ENCODE assay signal across 1 cellular context in the genomic region with DNA sequence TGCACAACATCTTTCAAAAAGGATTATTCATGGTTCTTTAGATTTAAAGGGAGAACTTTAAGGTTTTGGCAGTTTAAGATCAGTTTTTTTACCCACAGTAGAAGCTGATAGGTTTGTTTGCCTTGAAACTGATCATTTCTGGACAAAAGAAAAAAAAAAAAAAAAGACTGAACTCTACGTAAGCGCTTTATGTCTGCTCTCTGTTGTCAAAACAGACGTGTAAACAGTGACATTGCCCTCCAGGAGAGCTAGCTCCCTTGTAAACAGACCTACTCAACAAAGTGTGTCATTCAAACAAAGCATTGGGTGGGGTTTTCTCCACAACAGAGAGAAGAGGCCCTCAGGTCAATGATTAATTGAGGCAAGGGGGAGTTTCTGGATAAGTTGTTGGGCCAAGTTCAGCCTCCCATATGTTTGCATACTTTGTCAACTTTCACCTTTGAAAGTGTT.
TF ChIP-seq lines count a peak whose summit lies in the region.

No MANE protein-coding gene starts in this region.

TF ChIP-seq in HepG2, 621 proteins besides CTCF, POLR2A, EP300 and RAD21 (continued from another document and continues in another):
- TF ChIP-seq, protein P1, sequence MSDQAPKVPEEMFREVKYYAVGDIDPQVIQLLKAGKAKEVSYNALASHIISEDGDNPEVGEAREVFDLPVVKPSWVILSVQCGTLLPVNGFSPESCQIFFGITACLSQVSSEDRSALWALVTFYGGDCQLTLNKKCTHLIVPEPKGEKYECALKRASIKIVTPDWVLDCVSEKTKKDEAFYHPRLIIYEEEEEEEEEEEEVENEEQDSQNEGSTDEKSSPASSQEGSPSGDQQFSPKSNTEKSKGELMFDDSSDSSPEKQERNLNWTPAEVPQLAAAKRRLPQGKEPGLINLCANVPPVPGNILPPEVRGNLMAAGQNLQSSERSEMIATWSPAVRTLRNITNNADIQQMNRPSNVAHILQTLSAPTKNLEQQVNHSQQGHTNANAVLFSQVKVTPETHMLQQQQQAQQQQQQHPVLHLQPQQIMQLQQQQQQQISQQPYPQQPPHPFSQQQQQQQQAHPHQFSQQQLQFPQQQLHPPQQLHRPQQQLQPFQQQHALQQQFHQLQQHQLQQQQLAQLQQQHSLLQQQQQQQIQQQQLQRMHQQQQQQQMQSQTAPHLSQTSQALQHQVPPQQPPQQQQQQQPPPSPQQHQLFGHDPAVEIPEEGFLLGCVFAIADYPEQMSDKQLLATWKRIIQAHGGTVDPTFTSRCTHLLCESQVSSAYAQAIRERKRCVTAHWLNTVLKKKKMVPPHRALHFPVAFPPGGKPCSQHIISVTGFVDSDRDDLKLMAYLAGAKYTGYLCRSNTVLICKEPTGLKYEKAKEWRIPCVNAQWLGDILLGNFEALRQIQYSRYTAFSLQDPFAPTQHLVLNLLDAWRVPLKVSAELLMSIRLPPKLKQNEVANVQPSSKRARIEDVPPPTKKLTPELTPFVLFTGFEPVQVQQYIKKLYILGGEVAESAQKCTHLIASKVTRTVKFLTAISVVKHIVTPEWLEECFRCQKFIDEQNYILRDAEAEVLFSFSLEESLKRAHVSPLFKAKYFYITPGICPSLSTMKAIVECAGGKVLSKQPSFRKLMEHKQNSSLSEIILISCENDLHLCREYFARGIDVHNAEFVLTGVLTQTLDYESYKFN (CRISPR knock-in tag; conservative IDR thresholded peaks at IDR 0.05) = peak; percentile 96
- TF ChIP-seq SMC3 (IDR thresholded peaks at IDR 0.05; ENCODE audit: low read length) (no peak; the same call in 1 of the 2 replicates), FOSL2 (CRISPR knock-in tag; IDR thresholded peaks at IDR 0.05) (peak; percentile 83), HOXA5 (CRISPR knock-in tag; IDR thresholded peaks at IDR 0.05) (peak; percentile 58; the same call in 1 of the 2 replicates), TEAD3 (CRISPR knock-in tag; optimal IDR thresholded peaks at IDR 0.05; ENCODE audit: borderline replicate concordance) (peak; percentile 68), ZNF446 (CRISPR knock-in tag; IDR thresholded peaks at IDR 0.05) (no peak), GATAD1 (CRISPR knock-in tag; IDR thresholded peaks at IDR 0.05) (peak; percentile 52; the same call in 1 of the 2 replicates), U2AF1 (optimal IDR thresholded peaks at IDR 0.05; ENCODE audit: low read depth, low read length) (no peak), ZNF775 (CRISPR knock-in tag; IDR thresholded peaks at IDR 0.05; ENCODE audit: borderline replicate concordance) (no peak), NFIC (IDR thresholded peaks at IDR 0.05; ENCODE audit: low read length) (peak; percentile 88; the same call in 1 of the 2 replicates), ZNF451 (CRISPR knock-in tag; IDR thresholded peaks at IDR 0.05) (no peak), ZFP36 (IDR thresholded peaks at IDR 0.05; ENCODE audit: borderline replicate concordance, low read depth, low read length, partially characterized antibody) (no peak), GPN1 (CRISPR knock-in tag; IDR thresholded peaks at IDR 0.05; ENCODE audit: borderline replicate concordance) (no peak), ZNF510 (CRISPR knock-in tag; IDR thresholded peaks at IDR 0.05; ENCODE audit: low read depth) (no peak), MBD4 (IDR thresholded peaks at IDR 0.05; ENCODE audit: borderline replicate concordance, low read length) (peak; percentile 57; the same call in 1 of the 2 replicates), SRSF1 (optimal IDR thresholded peaks at IDR 0.05; ENCODE audit: low read depth, low read length) (no peak)
- TF ChIP-seq, protein P2, sequence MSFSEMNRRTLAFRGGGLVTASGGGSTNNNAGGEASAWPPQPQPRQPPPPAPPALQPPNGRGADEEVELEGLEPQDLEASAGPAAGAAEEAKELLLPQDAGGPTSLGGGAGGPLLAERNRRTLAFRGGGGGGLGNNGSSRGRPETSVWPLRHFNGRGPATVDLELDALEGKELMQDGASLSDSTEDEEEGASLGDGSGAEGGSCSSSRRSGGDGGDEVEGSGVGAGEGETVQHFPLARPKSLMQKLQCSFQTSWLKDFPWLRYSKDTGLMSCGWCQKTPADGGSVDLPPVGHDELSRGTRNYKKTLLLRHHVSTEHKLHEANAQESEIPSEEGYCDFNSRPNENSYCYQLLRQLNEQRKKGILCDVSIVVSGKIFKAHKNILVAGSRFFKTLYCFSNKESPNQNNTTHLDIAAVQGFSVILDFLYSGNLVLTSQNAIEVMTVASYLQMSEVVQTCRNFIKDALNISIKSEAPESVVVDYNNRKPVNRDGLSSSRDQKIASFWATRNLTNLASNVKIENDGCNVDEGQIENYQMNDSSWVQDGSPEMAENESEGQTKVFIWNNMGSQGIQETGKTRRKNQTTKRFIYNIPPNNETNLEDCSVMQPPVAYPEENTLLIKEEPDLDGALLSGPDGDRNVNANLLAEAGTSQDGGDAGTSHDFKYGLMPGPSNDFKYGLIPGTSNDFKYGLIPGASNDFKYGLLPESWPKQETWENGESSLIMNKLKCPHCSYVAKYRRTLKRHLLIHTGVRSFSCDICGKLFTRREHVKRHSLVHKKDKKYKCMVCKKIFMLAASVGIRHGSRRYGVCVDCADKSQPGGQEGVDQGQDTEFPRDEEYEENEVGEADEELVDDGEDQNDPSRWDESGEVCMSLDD (CRISPR knock-in tag; IDR thresholded peaks at IDR 0.05; ENCODE audit: borderline replicate concordance) = no peak
- TF ChIP-seq, protein P3, sequence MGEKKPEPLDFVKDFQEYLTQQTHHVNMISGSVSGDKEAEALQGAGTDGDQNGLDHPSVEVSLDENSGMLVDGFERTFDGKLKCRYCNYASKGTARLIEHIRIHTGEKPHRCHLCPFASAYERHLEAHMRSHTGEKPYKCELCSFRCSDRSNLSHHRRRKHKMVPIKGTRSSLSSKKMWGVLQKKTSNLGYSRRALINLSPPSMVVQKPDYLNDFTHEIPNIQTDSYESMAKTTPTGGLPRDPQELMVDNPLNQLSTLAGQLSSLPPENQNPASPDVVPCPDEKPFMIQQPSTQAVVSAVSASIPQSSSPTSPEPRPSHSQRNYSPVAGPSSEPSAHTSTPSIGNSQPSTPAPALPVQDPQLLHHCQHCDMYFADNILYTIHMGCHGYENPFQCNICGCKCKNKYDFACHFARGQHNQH (CRISPR knock-in tag; IDR thresholded peaks at IDR 0.05) = peak; percentile 85; the same call in 1 of the 2 replicates
- TF ChIP-seq, protein P4, sequence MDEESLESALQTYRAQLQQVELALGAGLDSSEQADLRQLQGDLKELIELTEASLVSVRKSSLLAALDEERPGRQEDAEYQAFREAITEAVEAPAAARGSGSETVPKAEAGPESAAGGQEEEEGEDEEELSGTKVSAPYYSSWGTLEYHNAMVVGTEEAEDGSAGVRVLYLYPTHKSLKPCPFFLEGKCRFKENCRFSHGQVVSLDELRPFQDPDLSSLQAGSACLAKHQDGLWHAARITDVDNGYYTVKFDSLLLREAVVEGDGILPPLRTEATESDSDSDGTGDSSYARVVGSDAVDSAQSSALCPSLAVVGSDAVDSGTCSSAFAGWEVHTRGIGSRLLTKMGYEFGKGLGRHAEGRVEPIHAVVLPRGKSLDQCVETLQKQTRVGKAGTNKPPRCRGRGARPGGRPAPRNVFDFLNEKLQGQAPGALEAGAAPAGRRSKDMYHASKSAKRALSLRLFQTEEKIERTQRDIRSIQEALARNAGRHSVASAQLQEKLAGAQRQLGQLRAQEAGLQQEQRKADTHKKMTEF (CRISPR knock-in tag; IDR thresholded peaks at IDR 0.05) = peak; percentile 93
- TF ChIP-seq, protein P5, sequence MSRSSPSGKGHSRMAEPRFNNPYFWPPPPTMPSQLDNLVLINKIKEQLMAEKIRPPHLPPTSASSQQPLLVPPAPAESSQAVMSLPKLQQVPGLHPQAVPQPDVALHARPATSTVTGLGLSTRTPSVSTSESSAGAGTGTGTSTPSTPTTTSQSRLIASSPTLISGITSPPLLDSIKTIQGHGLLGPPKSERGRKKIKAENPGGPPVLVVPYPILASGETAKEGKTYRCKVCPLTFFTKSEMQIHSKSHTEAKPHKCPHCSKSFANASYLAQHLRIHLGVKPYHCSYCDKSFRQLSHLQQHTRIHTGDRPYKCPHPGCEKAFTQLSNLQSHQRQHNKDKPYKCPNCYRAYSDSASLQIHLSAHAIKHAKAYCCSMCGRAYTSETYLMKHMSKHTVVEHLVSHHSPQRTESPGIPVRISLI (CRISPR knock-in tag; IDR thresholded peaks at IDR 0.05; ENCODE audit: borderline replicate concordance) = peak; percentile 96
- TF ChIP-seq, protein P6, sequence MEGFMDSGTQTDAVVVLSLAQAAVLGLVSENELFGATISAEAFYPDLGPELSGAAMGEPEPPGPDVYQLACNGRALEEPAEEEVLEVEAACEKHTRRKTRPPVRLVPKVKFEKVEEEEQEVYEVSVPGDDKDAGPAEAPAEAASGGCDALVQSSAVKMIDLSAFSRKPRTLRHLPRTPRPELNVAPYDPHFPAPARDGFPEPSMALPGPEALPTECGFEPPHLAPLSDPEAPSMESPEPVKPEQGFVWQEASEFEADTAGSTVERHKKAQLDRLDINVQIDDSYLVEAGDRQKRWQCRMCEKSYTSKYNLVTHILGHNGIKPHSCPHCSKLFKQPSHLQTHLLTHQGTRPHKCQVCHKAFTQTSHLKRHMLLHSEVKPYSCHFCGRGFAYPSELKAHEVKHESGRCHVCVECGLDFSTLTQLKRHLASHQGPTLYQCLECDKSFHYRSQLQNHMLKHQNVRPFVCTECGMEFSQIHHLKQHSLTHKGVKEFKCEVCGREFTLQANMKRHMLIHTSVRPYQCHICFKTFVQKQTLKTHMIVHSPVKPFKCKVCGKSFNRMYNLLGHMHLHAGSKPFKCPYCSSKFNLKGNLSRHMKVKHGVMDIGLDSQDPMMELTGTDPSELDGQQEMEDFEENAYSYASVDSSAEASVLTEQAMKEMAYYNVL (CRISPR knock-in tag; IDR thresholded peaks at IDR 0.05; ENCODE audit: borderline replicate concordance) = peak; percentile 54; the same call in 1 of the 2 replicates
- TF ChIP-seq, protein P7, sequence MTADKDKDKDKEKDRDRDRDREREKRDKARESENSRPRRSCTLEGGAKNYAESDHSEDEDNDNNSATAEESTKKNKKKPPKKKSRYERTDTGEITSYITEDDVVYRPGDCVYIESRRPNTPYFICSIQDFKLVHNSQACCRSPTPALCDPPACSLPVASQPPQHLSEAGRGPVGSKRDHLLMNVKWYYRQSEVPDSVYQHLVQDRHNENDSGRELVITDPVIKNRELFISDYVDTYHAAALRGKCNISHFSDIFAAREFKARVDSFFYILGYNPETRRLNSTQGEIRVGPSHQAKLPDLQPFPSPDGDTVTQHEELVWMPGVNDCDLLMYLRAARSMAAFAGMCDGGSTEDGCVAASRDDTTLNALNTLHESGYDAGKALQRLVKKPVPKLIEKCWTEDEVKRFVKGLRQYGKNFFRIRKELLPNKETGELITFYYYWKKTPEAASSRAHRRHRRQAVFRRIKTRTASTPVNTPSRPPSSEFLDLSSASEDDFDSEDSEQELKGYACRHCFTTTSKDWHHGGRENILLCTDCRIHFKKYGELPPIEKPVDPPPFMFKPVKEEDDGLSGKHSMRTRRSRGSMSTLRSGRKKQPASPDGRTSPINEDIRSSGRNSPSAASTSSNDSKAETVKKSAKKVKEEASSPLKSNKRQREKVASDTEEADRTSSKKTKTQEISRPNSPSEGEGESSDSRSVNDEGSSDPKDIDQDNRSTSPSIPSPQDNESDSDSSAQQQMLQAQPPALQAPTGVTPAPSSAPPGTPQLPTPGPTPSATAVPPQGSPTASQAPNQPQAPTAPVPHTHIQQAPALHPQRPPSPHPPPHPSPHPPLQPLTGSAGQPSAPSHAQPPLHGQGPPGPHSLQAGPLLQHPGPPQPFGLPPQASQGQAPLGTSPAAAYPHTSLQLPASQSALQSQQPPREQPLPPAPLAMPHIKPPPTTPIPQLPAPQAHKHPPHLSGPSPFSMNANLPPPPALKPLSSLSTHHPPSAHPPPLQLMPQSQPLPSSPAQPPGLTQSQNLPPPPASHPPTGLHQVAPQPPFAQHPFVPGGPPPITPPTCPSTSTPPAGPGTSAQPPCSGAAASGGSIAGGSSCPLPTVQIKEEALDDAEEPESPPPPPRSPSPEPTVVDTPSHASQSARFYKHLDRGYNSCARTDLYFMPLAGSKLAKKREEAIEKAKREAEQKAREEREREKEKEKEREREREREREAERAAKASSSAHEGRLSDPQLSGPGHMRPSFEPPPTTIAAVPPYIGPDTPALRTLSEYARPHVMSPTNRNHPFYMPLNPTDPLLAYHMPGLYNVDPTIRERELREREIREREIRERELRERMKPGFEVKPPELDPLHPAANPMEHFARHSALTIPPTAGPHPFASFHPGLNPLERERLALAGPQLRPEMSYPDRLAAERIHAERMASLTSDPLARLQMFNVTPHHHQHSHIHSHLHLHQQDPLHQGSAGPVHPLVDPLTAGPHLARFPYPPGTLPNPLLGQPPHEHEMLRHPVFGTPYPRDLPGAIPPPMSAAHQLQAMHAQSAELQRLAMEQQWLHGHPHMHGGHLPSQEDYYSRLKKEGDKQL (CRISPR knock-in tag; IDR thresholded peaks at IDR 0.05; ENCODE audit: low read depth) = peak; percentile 97
- TF ChIP-seq, protein P8, sequence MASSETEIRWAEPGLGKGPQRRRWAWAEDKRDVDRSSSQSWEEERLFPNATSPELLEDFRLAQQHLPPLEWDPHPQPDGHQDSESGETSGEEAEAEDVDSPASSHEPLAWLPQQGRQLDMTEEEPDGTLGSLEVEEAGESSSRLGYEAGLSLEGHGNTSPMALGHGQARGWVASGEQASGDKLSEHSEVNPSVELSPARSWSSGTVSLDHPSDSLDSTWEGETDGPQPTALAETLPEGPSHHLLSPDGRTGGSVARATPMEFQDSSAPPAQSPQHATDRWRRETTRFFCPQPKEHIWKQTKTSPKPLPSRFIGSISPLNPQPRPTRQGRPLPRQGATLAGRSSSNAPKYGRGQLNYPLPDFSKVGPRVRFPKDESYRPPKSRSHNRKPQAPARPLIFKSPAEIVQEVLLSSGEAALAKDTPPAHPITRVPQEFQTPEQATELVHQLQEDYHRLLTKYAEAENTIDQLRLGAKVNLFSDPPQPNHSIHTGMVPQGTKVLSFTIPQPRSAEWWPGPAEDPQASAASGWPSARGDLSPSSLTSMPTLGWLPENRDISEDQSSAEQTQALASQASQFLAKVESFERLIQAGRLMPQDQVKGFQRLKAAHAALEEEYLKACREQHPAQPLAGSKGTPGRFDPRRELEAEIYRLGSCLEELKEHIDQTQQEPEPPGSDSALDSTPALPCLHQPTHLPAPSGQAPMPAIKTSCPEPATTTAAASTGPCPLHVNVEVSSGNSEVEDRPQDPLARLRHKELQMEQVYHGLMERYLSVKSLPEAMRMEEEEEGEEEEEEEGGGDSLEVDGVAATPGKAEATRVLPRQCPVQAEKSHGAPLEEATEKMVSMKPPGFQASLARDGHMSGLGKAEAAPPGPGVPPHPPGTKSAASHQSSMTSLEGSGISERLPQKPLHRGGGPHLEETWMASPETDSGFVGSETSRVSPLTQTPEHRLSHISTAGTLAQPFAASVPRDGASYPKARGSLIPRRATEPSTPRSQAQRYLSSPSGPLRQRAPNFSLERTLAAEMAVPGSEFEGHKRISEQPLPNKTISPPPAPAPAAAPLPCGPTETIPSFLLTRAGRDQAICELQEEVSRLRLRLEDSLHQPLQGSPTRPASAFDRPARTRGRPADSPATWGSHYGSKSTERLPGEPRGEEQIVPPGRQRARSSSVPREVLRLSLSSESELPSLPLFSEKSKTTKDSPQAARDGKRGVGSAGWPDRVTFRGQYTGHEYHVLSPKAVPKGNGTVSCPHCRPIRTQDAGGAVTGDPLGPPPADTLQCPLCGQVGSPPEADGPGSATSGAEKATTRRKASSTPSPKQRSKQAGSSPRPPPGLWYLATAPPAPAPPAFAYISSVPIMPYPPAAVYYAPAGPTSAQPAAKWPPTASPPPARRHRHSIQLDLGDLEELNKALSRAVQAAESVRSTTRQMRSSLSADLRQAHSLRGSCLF (CRISPR knock-in tag; IDR thresholded peaks at IDR 0.05; ENCODE audit: borderline replicate concordance) = no peak
- TF ChIP-seq, protein P9, sequence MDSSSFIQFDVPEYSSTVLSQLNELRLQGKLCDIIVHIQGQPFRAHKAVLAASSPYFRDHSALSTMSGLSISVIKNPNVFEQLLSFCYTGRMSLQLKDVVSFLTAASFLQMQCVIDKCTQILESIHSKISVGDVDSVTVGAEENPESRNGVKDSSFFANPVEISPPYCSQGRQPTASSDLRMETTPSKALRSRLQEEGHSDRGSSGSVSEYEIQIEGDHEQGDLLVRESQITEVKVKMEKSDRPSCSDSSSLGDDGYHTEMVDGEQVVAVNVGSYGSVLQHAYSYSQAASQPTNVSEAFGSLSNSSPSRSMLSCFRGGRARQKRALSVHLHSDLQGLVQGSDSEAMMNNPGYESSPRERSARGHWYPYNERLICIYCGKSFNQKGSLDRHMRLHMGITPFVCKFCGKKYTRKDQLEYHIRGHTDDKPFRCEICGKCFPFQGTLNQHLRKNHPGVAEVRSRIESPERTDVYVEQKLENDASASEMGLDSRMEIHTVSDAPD (CRISPR knock-in tag; IDR thresholded peaks at IDR 0.05) = peak; percentile 42; the same call in 1 of the 2 replicates
